Comparison of ENCODE assay signal across 19 cellular contexts in genomic region chr14:54603362-54603761, GRCh38. TPM values are rescaled to one million over a fixed set of nuclear protein-coding genes. Genes with fewer than 3 reads are reported as not detected.
DNase-seq lines count a peak whose midpoint lies in the region; ATAC-seq and TF ChIP-seq lines count a peak whose summit lies in the region.
"Had no signal": no experiment of that assay in that cellular context is flagged by ENCODE, and none has a peak within 500 bp of the region (broad histone marks: within the 10 kb centered on the region; RNA-seq: fewer than 3 reads in every experiment).

No MANE protein-coding gene starts in this region.

- TF ChIP-seq CTCF in HFFc6 (IDR thresholded peaks at IDR 0.05) (no peak), RWPE1 (conservative IDR thresholded peaks at IDR 0.05; ENCODE audit: low read depth) (no peak)

- no peak for ATAC-seq in GM19452 (IDR thresholded peaks at IDR 0.05; ENCODE audit: unreplicated experiment)
- ATAC-seq: mucosa of descending colon had no signal

- H3K27me3 ChIP-seq in H7 (ENCODE audit: control insufficient read depth, insufficient read depth, low read length): no peaks in the 10 kb centered on the region
- H3K27me3 ChIP-seq: vagina had no signal

- POLR2A ChIA-PET in RWPE1 (lab: Yijun Ruan, JAX; ENCODE audit: low non-redundant PET): no interaction called here

- H3K27ac ChIP-seq in RWPE1: no peak overlapping the region
- H3K27ac ChIP-seq: vagina had no signal

- peak; percentile 66 for DNase-seq in HFFc6
- peak; percentile 64 for DNase-seq in RWPE1 (ENCODE audit: low spot score)
- DNase-seq in fibroblast of gingiva (ENCODE audit: low read depth): peak; percentile 42
- DNase-seq in renal cortical epithelial cell (ENCODE audit: low read depth): peak; percentile 82
- no peak for DNase-seq in activated CD4-positive, alpha-beta T cell treated with anti-CD3 and anti-CD28 coated beads for 48 hours
- DNase-seq in H7: no peak
- DNase-seq: activated gamma-delta T cell; effector CD4-positive, alpha-beta T cell; immature natural killer cell; mucosa of descending colon; NCI-H1436; NCI-H2227 treated with DMSO at 0.1 percent for 48 hours; nucleus accumbens had no signal

- H3K36me3 ChIP-seq in H7 (replicated peaks; ENCODE audit: control insufficient read depth, insufficient read depth, low read length): no peaks in the 10 kb centered on the region
- H3K36me3 ChIP-seq: HAP-1, vagina had no signal

- peaks cover 93% of the 10 kb centered on the region for H3K4me1 Mint-ChIP-seq in HFFc6 (ENCODE audit: low read depth)
- H3K4me1 Mint-ChIP-seq: CD14-positive monocyte, immature natural killer cell had no signal

- peaks cover 5% of the 10 kb centered on the region; the same call in 1 of the 2 replicates for H3K9me3 Mint-ChIP-seq in HFFc6
- H3K9me3 Mint-ChIP-seq: CD14-positive monocyte; immature natural killer cell; stimulated activated naive CD8-positive, alpha-beta T cell treated with anti-CD3 and anti-CD28 coated beads, Interleukin-15, Interleukin-2, amounts not matched to agents 100 ng/mL and 50 ng/mL, for 24 hours had no signal

- no peak overlapping the region for H3K4me3 Mint-ChIP-seq in HFFc6
- H3K4me3 Mint-ChIP-seq: brain; CD14-positive monocyte; immature natural killer cell; stimulated activated naive CD8-positive, alpha-beta T cell treated with anti-CD3 and anti-CD28 coated beads, Interleukin-15, Interleukin-2, amounts not matched to agents 100 ng/mL and 50 ng/mL, for 24 hours had no signal

- H3K27me3 Mint-ChIP-seq in HFFc6 (ENCODE audit: insufficient read depth): peaks cover 3% of the 10 kb centered on the region

- peaks cover 19% of the 10 kb centered on the region for H3K36me3 Mint-ChIP-seq in HFFc6 (ENCODE audit: low read depth)
- H3K36me3 Mint-ChIP-seq: CD14-positive monocyte, immature natural killer cell had no signal

- CTCF ChIA-PET in RWPE1 (lab: Yijun Ruan, JAX): interaction anchor here (0.5 kb wide), 1 partner anchor 9 kb away, joined by 4 read pairs; no protein-coding TSS in a partner anchor

- peak overlapping the region; percentile 63 for H3K27ac Mint-ChIP-seq in HFFc6
- H3K27ac Mint-ChIP-seq: brain; CD14-positive monocyte; immature natural killer cell; stimulated activated naive CD8-positive, alpha-beta T cell treated with anti-CD3 and anti-CD28 coated beads, Interleukin-15, Interleukin-2, amounts not matched to agents 100 ng/mL and 50 ng/mL, for 24 hours had no signal

- no peak overlapping the region for H3K4me3 ChIP-seq in H7 (ENCODE audit: insufficient read depth, low read depth, low read length)
- H3K4me3 ChIP-seq: HAP-1, mucosa of descending colon, vagina had no signal

RNA-seq across cellular contexts. Expression of gene SAMD4A, which starts 36.4 kb away (rescaled TPM):
- 10 to 100 TPM; 33.8 to 53.7 (median 41.0) TPM for total RNA-seq in HFFc6 (2021; fragmentation: NEBNext Ultra II Directional; extraction: Animal tissue kit (Norgen Biotek cat#: 25700))
- 49.5 and 81.5 TPM in 2 replicates for total RNA-seq in renal cortical epithelial cell
- 7.6 and 8.5 TPM in 2 replicates for total RNA-seq in H7 (2014; rRNA removed; shearing (Covaris generic))

Comparison
In these comparisons a context has a peak if more than half of its experiments do, and no peak if none do; other contexts are left out.
1. DNase-seq: peak in HFFc6 (single experiment), RWPE1 (single experiment), fibroblast of gingiva (single experiment) and renal cortical epithelial cell (single experiment); none in activated CD4-positive, alpha-beta T cell treated with anti-CD3 and anti-CD28 coated beads for 48 hours (single experiment) and H7 (single experiment).